ENCODE assay signal across 1 cellular context in genomic region chr15:70091649-70092461, GRCh38.
TF ChIP-seq lines count a peak whose summit lies in the region.

No MANE protein-coding gene starts in this region.

TF ChIP-seq in K562, 482 proteins besides CTCF, POLR2A, EP300 and RAD21 (continued from another document):
- peak; percentile 92; the same call in 1 of the 2 replicates for TF ChIP-seq ESRRA (IDR thresholded peaks at IDR 0.05; ENCODE audit: borderline replicate concordance, low read depth)
- no peak for TF ChIP-seq HDGF (IDR thresholded peaks at IDR 0.05)
- peak; percentile 41 for TF ChIP-seq CXXC5 (CRISPR knock-in tag; IDR thresholded peaks at IDR 0.05)
- peak; percentile 34 to 54; a peak in 3 of 4 replicates for TF ChIP-seq NRF1 (conservative IDR thresholded peaks at IDR 0.05 in 1 of 2, IDR thresholded peaks at IDR 0.05 in 1 of 2)
- peak; percentile 80 for TF ChIP-seq FOSL1 (tag; conservative IDR thresholded peaks at IDR 0.05)
- TF ChIP-seq PCBP2 (IDR thresholded peaks at IDR 0.05; ENCODE audit: low read depth, low read length, poor library complexity, severe bottlenecking) = no peak
- no peak for TF ChIP-seq HEY1 (CRISPR knock-in tag; IDR thresholded peaks at IDR 0.05; ENCODE audit: borderline replicate concordance)
- TF ChIP-seq CBFB (CRISPR knock-in tag; IDR thresholded peaks at IDR 0.05) = peak; percentile 81; the same call in 1 of the 2 replicates
- TF ChIP-seq, protein P1, sequence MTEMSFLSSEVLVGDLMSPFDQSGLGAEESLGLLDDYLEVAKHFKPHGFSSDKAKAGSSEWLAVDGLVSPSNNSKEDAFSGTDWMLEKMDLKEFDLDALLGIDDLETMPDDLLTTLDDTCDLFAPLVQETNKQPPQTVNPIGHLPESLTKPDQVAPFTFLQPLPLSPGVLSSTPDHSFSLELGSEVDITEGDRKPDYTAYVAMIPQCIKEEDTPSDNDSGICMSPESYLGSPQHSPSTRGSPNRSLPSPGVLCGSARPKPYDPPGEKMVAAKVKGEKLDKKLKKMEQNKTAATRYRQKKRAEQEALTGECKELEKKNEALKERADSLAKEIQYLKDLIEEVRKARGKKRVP (CRISPR knock-in tag; IDR thresholded peaks at IDR 0.05) = peak; percentile 51
- TF ChIP-seq ZNF280A (IDR thresholded peaks at IDR 0.05; ENCODE audit: low read depth, partially characterized antibody) = no peak
- TF ChIP-seq PYGO2 (tag; IDR thresholded peaks at IDR 0.05) = no peak
- TF ChIP-seq MAZ (CRISPR knock-in tag; conservative IDR thresholded peaks at IDR 0.05 in 1 of 2, IDR thresholded peaks at IDR 0.05 in 1 of 2) = peak in 1 of 2 experiments; percentile 47; a peak in 1 of 4 replicates
- TF ChIP-seq AFF1 (IDR thresholded peaks at IDR 0.05; ENCODE audit: low read depth in 1 of 2, partially characterized antibody in 2 of 2) = peak in 1 of 2 experiments; percentile 54
- TF ChIP-seq ELF1 (tag; IDR thresholded peaks at IDR 0.05) = 0 out of 2 replicates have a peak, but pooled peaks have one; percentile 22
- peak; percentile 38; the same call in 1 of the 2 replicates for TF ChIP-seq ZBTB17 (CRISPR knock-in tag; IDR thresholded peaks at IDR 0.05)
- peak; percentile 78; the same call in 1 of the 2 replicates for TF ChIP-seq CTBP1 (IDR thresholded peaks at IDR 0.05; ENCODE audit: borderline replicate concordance)
TF ChIP-seq in K562: peak in this region for 101.
